In the genomic region with DNA sequence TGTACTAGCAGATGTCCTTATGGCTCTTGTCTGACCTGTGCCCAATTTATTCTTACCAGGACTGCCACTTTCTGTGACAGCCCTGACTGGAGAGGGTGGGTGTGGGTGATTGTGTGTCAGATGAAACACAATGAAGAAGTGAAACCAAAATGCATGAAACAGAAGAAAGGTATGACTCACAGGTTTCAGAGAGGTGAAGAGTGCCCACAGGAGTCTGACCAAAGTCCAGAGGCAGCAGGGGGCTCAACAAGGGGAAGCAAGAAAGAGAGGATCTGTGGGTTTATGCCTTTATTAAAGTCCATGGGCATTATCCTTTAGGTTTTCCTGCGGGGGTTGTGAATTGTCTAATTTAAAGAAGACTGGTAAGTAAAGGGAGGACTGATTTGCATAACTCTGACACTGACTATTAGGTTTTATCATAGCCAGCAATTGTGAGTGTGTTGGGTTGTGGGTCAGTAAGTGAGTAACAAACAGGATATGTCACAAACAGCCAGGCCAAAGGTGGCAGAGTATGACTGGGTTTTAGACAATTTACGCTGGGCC, we compare ENCODE assay signal across 12 cellular contexts. TPM values are rescaled to one million over a fixed set of nuclear protein-coding genes. Genes with fewer than 3 reads are reported as not detected.
DNase-seq lines count a peak whose midpoint lies in the region; ATAC-seq, FAIRE-seq and TF ChIP-seq lines count a peak whose summit lies in the region.
"Had no signal": no experiment of that assay in that cellular context is flagged by ENCODE, and none has a peak within 500 bp of the region (broad histone marks: within the 10 kb centered on the region; RNA-seq: fewer than 3 reads in every experiment).

No MANE protein-coding gene starts in this region.

- intact Hi-C loops in activated naive CD4-positive, alpha-beta T cell treated with anti-CD3 and anti-CD28 coated beads for 36 hours (cut with micrococcal nuclease): no loop called here

- CTCF ChIA-PET in activated naive CD4-positive, alpha-beta T cell treated with anti-CD3 and anti-CD28 coated beads for 36 hours (lab: Charles Lee): no interaction called here

- peaks cover 9% of the 10 kb centered on the region for H3K9me3 Mint-ChIP-seq in activated naive CD4-positive, alpha-beta T cell treated with anti-CD3 and anti-CD28 coated beads for 36 hours
- H3K9me3 Mint-ChIP-seq: CD8-positive, alpha-beta T cell had no signal

- ATAC-seq in GM19468 (IDR thresholded peaks at IDR 0.05; ENCODE audit: extremely low read depth, unreplicated experiment) (peak; percentile 95), HG03025 (IDR thresholded peaks at IDR 0.05; ENCODE audit: low FRiP score, unreplicated experiment) (peak; percentile 98)
- ATAC-seq: CD8-positive, alpha-beta T cell; Panc1 had no signal

- H3K4me3 Mint-ChIP-seq in activated naive CD4-positive, alpha-beta T cell treated with anti-CD3 and anti-CD28 coated beads for 36 hours: no peak overlapping the region
- H3K4me3 Mint-ChIP-seq: CD8-positive, alpha-beta T cell had no signal

- H3K27ac Mint-ChIP-seq in activated naive CD4-positive, alpha-beta T cell treated with anti-CD3 and anti-CD28 coated beads for 36 hours: no peak overlapping the region
- H3K27ac Mint-ChIP-seq: CD8-positive, alpha-beta T cell had no signal

- no peak for TF ChIP-seq POLR2A in NB4 (IDR thresholded peaks at IDR 0.05; ENCODE audit: extremely low read depth, insufficient read length)

- no peaks in the 10 kb centered on the region for H3K27me3 Mint-ChIP-seq in activated naive CD4-positive, alpha-beta T cell treated with anti-CD3 and anti-CD28 coated beads for 36 hours (ENCODE audit: low read depth)

- no peak overlapping the region for H3K4me3 ChIP-seq in NB4 (ENCODE audit: low read depth, low read length)

- H3K4me1 Mint-ChIP-seq in activated naive CD4-positive, alpha-beta T cell treated with anti-CD3 and anti-CD28 coated beads for 36 hours (ENCODE audit: low read depth): no peaks in the 10 kb centered on the region

- no peaks in the 10 kb centered on the region for H3K36me3 Mint-ChIP-seq in activated naive CD4-positive, alpha-beta T cell treated with anti-CD3 and anti-CD28 coated beads for 36 hours (ENCODE audit: low read depth)
- H3K36me3 Mint-ChIP-seq: CD8-positive, alpha-beta T cell had no signal

- TF ChIP-seq CTCF in NB4 (IDR thresholded peaks at IDR 0.05; ENCODE audit: low read depth, low read length): no peak

- DNase-seq in GM18507 (ENCODE audit: extremely low spot score, insufficient read length, low read depth): peak; percentile 2
- peak; percentile 1 for DNase-seq in NB4 (ENCODE audit: low read depth)
- DNase-seq in activated naive CD4-positive, alpha-beta T cell treated with anti-CD3 and anti-CD28 coated beads for 36 hours: no peak
- no peak for DNase-seq in NCI-H2107 (lab: John Stamatoyannopoulos, UW)
- no peak for DNase-seq in OCI-M2 (lab: John Stamatoyannopoulos, UW; ENCODE audit: unreplicated experiment)
- no peak for DNase-seq in NCI-H1417 (lab: John Stamatoyannopoulos, UW)
- DNase-seq: CD8-positive, alpha-beta T cell; WERI-Rb-1 had no signal

- FAIRE-seq in GM18507 (lab: Jason Lieb, UNC): peak; percentile 93

RNA-seq across cellular contexts. Expression of a gene that starts 3.9 kb away (rescaled TPM):
- not detected for total RNA-seq in activated naive CD4-positive, alpha-beta T cell treated with anti-CD3 and anti-CD28 coated beads for 36 hours
- total RNA-seq: CD8-positive, alpha-beta T cell; skeletal muscle tissue had no signal

RNA-seq across cellular contexts. Expression of a gene that starts 10.0 kb away (rescaled TPM):
- total RNA-seq in activated naive CD4-positive, alpha-beta T cell treated with anti-CD3 and anti-CD28 coated beads for 36 hours: not detected
- total RNA-seq: CD8-positive, alpha-beta T cell; skeletal muscle tissue had no signal

RNA-seq across cellular contexts. Expression of a gene that starts 23.2 kb away (rescaled TPM):
- not detected for total RNA-seq in activated naive CD4-positive, alpha-beta T cell treated with anti-CD3 and anti-CD28 coated beads for 36 hours
- total RNA-seq: CD8-positive, alpha-beta T cell; skeletal muscle tissue had no signal

RNA-seq across cellular contexts. Expression of a gene that starts 50.7 kb away (rescaled TPM):
- total RNA-seq in activated naive CD4-positive, alpha-beta T cell treated with anti-CD3 and anti-CD28 coated beads for 36 hours: not detected
- total RNA-seq: CD8-positive, alpha-beta T cell; skeletal muscle tissue had no signal

Comparison
In these comparisons a context has a peak if more than half of its experiments do, and no peak if none do; other contexts are left out.
1. DNase-seq: peak in GM18507 (single experiment) and NB4 (single experiment); none in activated naive CD4-positive, alpha-beta T cell treated with anti-CD3 and anti-CD28 coated beads for 36 hours (single experiment), NCI-H2107 (single experiment), OCI-M2 (single experiment) and NCI-H1417 (0 of 3).